Comparison of ENCODE assay signal across 12 cellular contexts in the genomic region with DNA sequence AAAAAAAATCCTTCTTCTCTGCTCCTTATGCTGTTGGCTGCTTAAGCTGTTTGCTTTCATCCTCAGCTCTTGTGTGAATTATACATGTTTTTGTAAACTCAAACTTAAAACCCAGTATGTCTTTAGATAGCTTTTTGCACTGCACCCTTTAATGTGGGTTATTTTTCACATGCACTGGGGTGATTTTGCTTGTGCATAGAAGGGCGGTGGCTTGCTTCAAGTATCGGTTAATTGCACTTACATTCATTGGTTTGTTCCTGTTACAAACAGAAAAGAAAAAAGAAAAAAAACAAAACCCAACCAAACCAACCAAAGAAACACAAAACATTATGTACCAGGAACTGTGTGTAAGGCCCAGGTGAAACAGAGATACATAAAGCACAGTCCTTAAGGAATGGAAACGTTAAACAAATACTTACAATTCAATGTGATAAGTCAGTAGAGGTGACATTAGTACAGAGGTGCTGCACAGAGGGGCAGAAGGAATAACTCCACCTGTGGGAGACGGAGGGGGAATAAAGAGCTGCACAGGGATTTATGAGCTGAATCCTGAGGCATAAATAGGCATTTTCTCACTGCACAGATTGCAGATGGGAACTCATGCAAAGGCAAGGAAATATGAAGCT.
"Had no signal": no experiment of that assay in that cellular context is flagged by ENCODE, and none has a peak within 500 bp of the region (broad histone marks: within the 10 kb centered on the region; RNA-seq: fewer than 3 reads in every experiment).

No MANE protein-coding gene starts in this region.

- H3K27me3 ChIP-seq: adrenal gland, breast epithelium, sigmoid colon, thyroid gland had no signal

- H3K4me1 ChIP-seq: adrenal gland, breast epithelium, parathyroid adenoma, sigmoid colon, thyroid gland had no signal

- H3K4me3 Mint-ChIP-seq: activated CD4-positive, alpha-beta T cell treated with anti-CD3 and anti-CD28 coated beads, Interleukin-2, amount 10 ng/mL, durations not matched to agents 7 days and 5 days; activated naive CD4-positive, alpha-beta T cell treated with anti-CD3 and anti-CD28 coated beads, Interleukin-2, amount 50 U/mL, for 24 hours; activated T-cell treated with anti-CD3 and anti-CD28 coated beads, Interleukin-2, amount 50 U/mL, for 72 hours; mesothelial cell of epicardium; nephron; stimulated activated effector memory CD8-positive, alpha-beta T cell treated with anti-CD3 and anti-CD28 coated beads, Interleukin-12 subunit alpha, Interleukin-12 subunit beta, amount 100 ng/mL, for 72 hours had no signal

- DNase-seq: sigmoid colon had no signal

- H3K36me3 ChIP-seq: adrenal gland, breast epithelium, sigmoid colon, thyroid gland had no signal

- H3K27ac ChIP-seq: adrenal gland, breast epithelium, coronary artery, parathyroid adenoma, sigmoid colon, thyroid gland had no signal

- H3K9me3 ChIP-seq: adrenal gland, breast epithelium, sigmoid colon, thyroid gland had no signal

- H3K9me3 Mint-ChIP-seq: activated naive CD4-positive, alpha-beta T cell treated with anti-CD3 and anti-CD28 coated beads, Interleukin-2, amount 50 U/mL, for 24 hours; nephron had no signal

- ATAC-seq: activated T-cell treated with anti-CD3 and anti-CD28 coated beads, Interleukin-2, amount 50 U/mL, for 72 hours had no signal

- H3K36me3 Mint-ChIP-seq: activated naive CD4-positive, alpha-beta T cell treated with anti-CD3 and anti-CD28 coated beads, Interleukin-2, amount 50 U/mL, for 24 hours; mesothelial cell of epicardium; stimulated activated effector memory CD8-positive, alpha-beta T cell treated with anti-CD3 and anti-CD28 coated beads, Interleukin-12 subunit alpha, Interleukin-12 subunit beta, amount 100 ng/mL, for 72 hours had no signal

- H3K4me1 Mint-ChIP-seq: activated naive CD4-positive, alpha-beta T cell treated with anti-CD3 and anti-CD28 coated beads, Interleukin-2, amount 50 U/mL, for 24 hours; mesothelial cell of epicardium; nephron; stimulated activated effector memory CD8-positive, alpha-beta T cell treated with anti-CD3 and anti-CD28 coated beads, Interleukin-12 subunit alpha, Interleukin-12 subunit beta, amount 100 ng/mL, for 72 hours had no signal

- H3K27me3 Mint-ChIP-seq: activated naive CD4-positive, alpha-beta T cell treated with anti-CD3 and anti-CD28 coated beads, Interleukin-2, amount 50 U/mL, for 24 hours had no signal

- H3K27ac Mint-ChIP-seq: activated CD4-positive, alpha-beta T cell treated with anti-CD3 and anti-CD28 coated beads, Interleukin-2, amount 10 ng/mL, durations not matched to agents 7 days and 5 days; activated naive CD4-positive, alpha-beta T cell treated with anti-CD3 and anti-CD28 coated beads, Interleukin-2, amount 50 U/mL, for 24 hours; activated T-cell treated with anti-CD3 and anti-CD28 coated beads, Interleukin-2, amount 50 U/mL, for 72 hours; mesothelial cell of epicardium; stimulated activated effector memory CD8-positive, alpha-beta T cell treated with anti-CD3 and anti-CD28 coated beads, Interleukin-12 subunit alpha, Interleukin-12 subunit beta, amount 100 ng/mL, for 72 hours had no signal

- H3K4me3 ChIP-seq: adrenal gland, breast epithelium, coronary artery, sigmoid colon, thyroid gland had no signal
